Comparison of ENCODE assay signal across 24 cellular contexts in genomic region chr3:63869929-63870328, GRCh38. TPM values are rescaled to one million over a fixed set of nuclear protein-coding genes. Genes with fewer than 3 reads are reported as not detected.
"Had no signal": no experiment of that assay in that cellular context is flagged by ENCODE, and none has a peak within 500 bp of the region (broad histone marks: within the 10 kb centered on the region; RNA-seq: fewer than 3 reads in every experiment).

No MANE protein-coding gene starts in this region.

- H3K4me3 Mint-ChIP-seq: nephron, type B pancreatic cell had no signal

- H3K27ac ChIP-seq: colonic mucosa, heart left ventricle, parathyroid adenoma, prostate gland, suprapubic skin had no signal

- H3K27ac Mint-ChIP-seq: nephron, type B pancreatic cell had no signal

- H3K36me3 Mint-ChIP-seq: naive B cell had no signal

- ATAC-seq: heart left ventricle; left colon; left ventricle myocardium superior; sciatic nerve; stimulated activated naive CD8-positive, alpha-beta T cell treated with anti-CD3 and anti-CD28 coated beads, Interleukin-15, Interleukin-2, amounts not matched to agents 100 U/mL and 50 U/mL, for 24 hours had no signal

- H3K27me3 ChIP-seq: colonic mucosa, heart left ventricle, suprapubic skin, thyroid gland had no signal

- H3K4me1 ChIP-seq: colonic mucosa, prostate gland had no signal

- H3K27me3 Mint-ChIP-seq: naive B cell, type B pancreatic cell had no signal

- H3K36me3 ChIP-seq: colonic mucosa, prostate gland, thyroid gland had no signal

- DNase-seq: colonic mucosa; erythroblast; heart left ventricle; hippocampal formation; left colon; left ventricle myocardium superior; mesendoderm; naive B cell; occipital lobe; small intestine; stimulated activated CD4-positive, alpha-beta T cell treated with anti-CD3 and anti-CD28 coated beads, Interleukin-12 subunit alpha, Interleukin-12 subunit beta, amount 100 ng/mL, for 4 hours; stimulated activated naive CD8-positive, alpha-beta T cell treated with anti-CD3 and anti-CD28 coated beads, Interleukin-15, Interleukin-2, amounts not matched to agents 100 U/mL and 50 U/mL, for 24 hours; thyroid gland had no signal

- H3K4me3 ChIP-seq: colonic mucosa, heart left ventricle, lung, prostate gland, suprapubic skin, thyroid gland had no signal

- H2AFZ ChIP-seq: parathyroid adenoma had no signal

- H3K9me3 ChIP-seq: colonic mucosa, heart left ventricle, prostate gland, suprapubic skin, thyroid gland had no signal

RNA-seq across cellular contexts. Expression of gene SCAANT1, which starts 42.3 kb away (rescaled TPM):
- total RNA-seq: colonic mucosa, dermis blood vessel endothelial cell, frontal cortex, glomerular endothelial cell, heart left ventricle, kidney epithelial cell, left colon, left ventricle myocardium superior, lung, occipital lobe, prostate gland, sciatic nerve, suprapubic skin, thyroid gland had no signal
- polyA plus RNA-seq: heart left ventricle, lung, small intestine had no signal

RNA-seq across cellular contexts. Expression of gene C3orf49, which starts 50.8 kb away (rescaled TPM):
- total RNA-seq: colonic mucosa, dermis blood vessel endothelial cell, frontal cortex, glomerular endothelial cell, heart left ventricle, kidney epithelial cell, left colon, left ventricle myocardium superior, lung, occipital lobe, prostate gland, sciatic nerve, suprapubic skin, thyroid gland had no signal
- polyA plus RNA-seq: heart left ventricle, lung, small intestine had no signal
